In the genomic region with DNA sequence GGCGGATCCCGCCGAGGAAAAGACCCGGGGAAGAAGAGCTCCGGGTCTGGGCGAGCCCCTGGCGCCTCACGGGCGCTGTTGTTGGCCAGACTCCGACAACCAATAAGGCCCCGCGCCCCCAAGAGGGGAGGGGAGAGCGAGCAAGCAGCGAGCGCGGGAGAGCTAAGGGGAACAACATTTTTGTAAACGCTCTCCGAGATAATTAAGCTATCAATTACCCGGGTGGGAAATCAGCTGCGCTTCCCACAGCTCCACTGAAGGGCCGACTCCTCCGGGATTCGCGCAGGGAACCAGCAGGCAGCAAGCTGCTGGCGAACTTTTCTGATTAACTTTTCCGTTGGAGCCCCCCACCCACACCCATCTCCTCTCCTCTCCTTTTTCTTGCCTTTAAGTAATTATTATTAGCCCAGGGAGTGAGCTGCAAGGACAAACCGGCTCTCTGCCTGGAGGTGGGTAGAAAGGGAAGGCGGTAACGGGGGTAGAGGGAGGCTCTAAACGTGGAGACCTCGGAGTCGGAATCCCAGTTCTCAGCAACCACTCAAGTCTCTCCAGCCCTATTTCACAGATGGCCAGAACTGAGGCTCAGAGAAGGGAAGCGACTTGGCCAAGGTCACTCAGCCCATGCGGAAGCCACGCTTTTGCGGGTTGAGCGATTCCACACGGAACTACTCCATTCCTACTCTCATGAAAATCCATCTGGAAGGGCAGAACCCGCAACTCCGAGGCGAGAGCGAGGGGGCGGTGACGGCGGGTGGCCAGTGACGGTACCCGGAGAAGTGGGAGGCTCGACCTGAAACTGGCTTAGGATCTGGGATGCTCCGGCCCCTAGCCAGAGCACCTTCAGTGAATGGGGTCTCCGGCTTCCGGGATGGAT, we compare ENCODE assay signal across 7 cellular contexts.
A peak's percentile ranks its signal among the peaks of the same experiment; 100 is the strongest.
DNase-seq lines count a peak whose midpoint lies in the region; ATAC-seq lines count a peak whose summit lies in the region.

No MANE protein-coding gene starts in this region.

- peaks cover 33% of the 10 kb centered on the region for H3K27me3 Mint-ChIP-seq in activated naive CD4-positive, alpha-beta T cell treated with anti-CD3 and anti-CD28 coated beads, Interleukin-2, amount 10 ng/mL, durations not matched to agents 7 days and 5 days

- H3K9ac ChIP-seq in NT2/D1 (ENCODE audit: insufficient read length, low read depth) (peak overlapping the region; percentile 82), subcutaneous abdominal adipose tissue (ENCODE audit: low read length in 5 of 5) (no peak overlapping the region)

- in situ Hi-C loops in HAP-1 (cut with MboI; ENCODE audit: low sequenced_read_pairs): loop anchor here (10.0 kb wide), 1 partner anchor 339 kb away; no protein-coding TSS in a partner anchor

- H3K4me1 ChIP-seq in HAP-1: no peaks in the 10 kb centered on the region
- peaks cover 2% of the 10 kb centered on the region for H3K4me1 ChIP-seq in NT2/D1 (ENCODE audit: insufficient read depth, insufficient read length)
- peaks cover 0 to 22% (median 18%) of the 10 kb centered on the region in 5 donors for H3K4me1 ChIP-seq in subcutaneous abdominal adipose tissue (ENCODE audit: control insufficient read depth in 5 of 5, insufficient read depth in 5 of 5, low read length in 5 of 5)

- no peak overlapping the region for H3K27ac Mint-ChIP-seq in activated naive CD4-positive, alpha-beta T cell treated with anti-CD3 and anti-CD28 coated beads, Interleukin-2, amount 10 ng/mL, durations not matched to agents 7 days and 5 days

- no peak overlapping the region for H3K27ac ChIP-seq in subcutaneous abdominal adipose tissue (ENCODE audit: low read depth, low read length)

- H3K4me3 ChIP-seq in HAP-1: peak overlapping the region; percentile 28
- H3K4me3 ChIP-seq in NT2/D1 (ENCODE audit: insufficient read length, low read depth): peak overlapping the region; percentile 67
- H3K4me3 ChIP-seq in subcutaneous abdominal adipose tissue (ENCODE audit: low read depth in 1 of 5, low read length in 5 of 5): peak overlapping the region in 4 of 5 donors; percentile 11 to 62 (median 44)

- DNase-seq in HAP-1 (ENCODE audit: low spot score in 2 of 2) (peak in 1 of 2 experiments; percentile 56), NT2/D1 (ENCODE audit: low read depth, low spot score) (no peak), iPS-NIHi11 (ENCODE audit: low spot score) (peak; percentile 65), foreskin melanocyte (no peak)
- DNase-seq in activated naive CD4-positive, alpha-beta T cell treated with anti-CD3 and anti-CD28 coated beads, Interleukin-2, amount 10 ng/mL, durations not matched to agents 7 days and 5 days: no peak

- H3K36me3 ChIP-seq in HAP-1 (replicated peaks) (no peaks in the 10 kb centered on the region), NT2/D1 (ENCODE audit: insufficient read depth, insufficient read length, low read length) (peaks cover 6% of the 10 kb centered on the region), subcutaneous abdominal adipose tissue (ENCODE audit: control insufficient read depth in 5 of 5, insufficient read depth in 5 of 5, low read length in 5 of 5) (no peaks in the 10 kb centered on the region)

- no peak for ATAC-seq in GM18498 (IDR thresholded peaks at IDR 0.05; ENCODE audit: unreplicated experiment)

- no peaks in the 10 kb centered on the region for H3K9me3 Mint-ChIP-seq in activated naive CD4-positive, alpha-beta T cell treated with anti-CD3 and anti-CD28 coated beads, Interleukin-2, amount 10 ng/mL, durations not matched to agents 7 days and 5 days

- H3K4me3 Mint-ChIP-seq in activated naive CD4-positive, alpha-beta T cell treated with anti-CD3 and anti-CD28 coated beads, Interleukin-2, amount 10 ng/mL, durations not matched to agents 7 days and 5 days: no peak overlapping the region

- H3K36me3 Mint-ChIP-seq in activated naive CD4-positive, alpha-beta T cell treated with anti-CD3 and anti-CD28 coated beads, Interleukin-2, amount 10 ng/mL, durations not matched to agents 7 days and 5 days: no peaks in the 10 kb centered on the region

- CTCF ChIA-PET in activated naive CD4-positive, alpha-beta T cell treated with anti-CD3 and anti-CD28 coated beads, Interleukin-2, amount 10 ng/mL, durations not matched to agents 7 days and 5 days (lab: Charles Lee): no interaction called here

- H3K9me3 ChIP-seq in HAP-1: no peaks in the 10 kb centered on the region
- H3K9me3 ChIP-seq in NT2/D1 (ENCODE audit: insufficient read depth, low read length): no peaks in the 10 kb centered on the region
- no peaks in the 10 kb centered on the region for H3K9me3 ChIP-seq in subcutaneous abdominal adipose tissue (ENCODE audit: control insufficient read depth in 5 of 5, low read length in 5 of 5)

- peaks cover 3% of the 10 kb centered on the region for H3K4me1 Mint-ChIP-seq in activated naive CD4-positive, alpha-beta T cell treated with anti-CD3 and anti-CD28 coated beads, Interleukin-2, amount 10 ng/mL, durations not matched to agents 7 days and 5 days

- peaks cover 38% of the 10 kb centered on the region for H3K27me3 ChIP-seq in HAP-1 (ENCODE audit: low read depth)
- peaks cover 32% of the 10 kb centered on the region for H3K27me3 ChIP-seq in NT2/D1 (ENCODE audit: insufficient read depth, insufficient read length)
- peaks cover 33 to 47% (median 40%) of the 10 kb centered on the region in 5 donors for H3K27me3 ChIP-seq in subcutaneous abdominal adipose tissue (ENCODE audit: control insufficient read depth in 5 of 5, insufficient read depth in 4 of 5, low read length in 5 of 5)
